Comparison of ENCODE assay signal across 18 cellular contexts in the genomic region with DNA sequence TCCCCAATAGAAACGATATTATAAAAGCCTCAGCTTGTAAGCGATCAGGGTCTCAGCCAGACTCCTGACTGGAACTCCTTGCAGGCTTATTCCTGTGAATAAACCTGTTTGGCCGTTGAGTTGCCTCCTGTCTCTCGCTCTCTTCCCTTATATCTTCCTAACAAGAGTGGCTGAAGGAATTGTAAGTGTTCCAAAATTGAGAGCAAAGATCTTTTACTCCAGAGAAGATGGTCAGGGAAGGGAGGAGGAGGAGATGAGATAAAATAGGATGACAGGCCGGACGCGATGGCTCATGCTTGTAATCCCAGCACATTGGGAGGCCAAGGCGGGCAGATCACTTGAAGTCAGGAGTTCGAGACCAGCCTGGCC. TPM values are rescaled to one million over a fixed set of nuclear protein-coding genes. Genes with fewer than 3 reads are reported as not detected.
DNase-seq lines count a peak whose midpoint lies in the region; ATAC-seq, FAIRE-seq and TF ChIP-seq lines count a peak whose summit lies in the region.
"Had no signal": no experiment of that assay in that cellular context is flagged by ENCODE, and none has a peak within 500 bp of the region (broad histone marks: within the 10 kb centered on the region; RNA-seq: fewer than 3 reads in every experiment).

No MANE protein-coding gene starts in this region.

- H4K5ac ChIP-seq in H1 (ENCODE audit: insufficient read length, low read depth, low read length): no peak overlapping the region

- ATAC-seq in activated CD4-positive, alpha-beta T cell treated with anti-CD3 and anti-CD28 coated beads for 36 hours: no peak
- ATAC-seq: GM12878, PC-3 had no signal

- H3K9ac ChIP-seq in MM.1S (ENCODE audit: low read length): no peak overlapping the region
- H3K9ac ChIP-seq in H1 (replicated peaks in 1 of 4; ENCODE audit: extremely low read depth in 1 of 4, low read depth in 3 of 4, low read length in 3 of 4): no peak overlapping the region

- CTCF ChIA-PET in activated CD4-positive, alpha-beta T cell treated with anti-CD3 and anti-CD28 coated beads for 36 hours (lab: Charles Lee): interaction anchor here (0.7 to 1.3 kb wide), 8 partner anchors 12 to 119 kb away, joined by 3 to 5 read pairs (median 3); partner anchors contain the start of gene VPS11
- CTCF ChIA-PET in H1 (lab: Charles Lee; ENCODE audit: partially characterized antibody): interaction anchor here (0.7 to 2.2 kb wide), 7 partner anchors 11 to 35 kb away, joined by 3 to 7 read pairs (median 4); partner anchors contain the start of gene HYOU1

- no peaks in the 10 kb centered on the region for H3K9me3 Mint-ChIP-seq in activated CD4-positive, alpha-beta T cell treated with anti-CD3 and anti-CD28 coated beads for 36 hours (ENCODE audit: low read depth)
- H3K9me3 Mint-ChIP-seq: CD8-positive, alpha-beta memory T cell had no signal

- H3K36me3 ChIP-seq in MM.1S (replicated peaks; ENCODE audit: insufficient read depth, low read length): no peaks in the 10 kb centered on the region
- H3K36me3 ChIP-seq in H1 (ENCODE audit: control insufficient read depth in 2 of 4, insufficient read depth in 4 of 4, low read length in 3 of 4): peaks cover 3 to 21% (median 4%) of the 10 kb centered on the region in 4 experiments; a peak in 7 of 8 replicates
- H3K36me3 ChIP-seq in osteoblast (ENCODE audit: insufficient read depth, low read length): no peaks in the 10 kb centered on the region

- peaks cover 7% of the 10 kb centered on the region; the same call in 1 of the 2 replicates for H3K23me2 ChIP-seq in H1 (ENCODE audit: low read depth, low read length)

- FAIRE-seq in H1 (lab: Jason Lieb, UNC): no peak
- no peak for FAIRE-seq in urothelium cell line (lab: Jason Lieb, UNC)
- FAIRE-seq: G401.6, GM12878 had no signal

- POLR2A ChIA-PET in activated CD4-positive, alpha-beta T cell treated with anti-CD3 and anti-CD28 coated beads for 36 hours (lab: Charles Lee): interaction anchor here (0.9 to 1.1 kb wide), 2 partner anchors 10 to 14 kb away, joined by 3 to 5 read pairs; partner anchors contain the start of gene RPS25
- POLR2A ChIA-PET in H1 (lab: Charles Lee; ENCODE audit: partially characterized antibody): interaction anchor here (0.9 to 9.7 kb wide), 7 partner anchors 10 to 64 kb away, joined by 3 to 224 read pairs (median 5); partner anchors contain the start of genes HYOU1, RPS25 and TRAPPC4

- H3K4me1 ChIP-seq in MM.1S (ENCODE audit: low read length): peaks cover 20% of the 10 kb centered on the region
- peaks cover 6 to 13% (median 10%) of the 10 kb centered on the region in 4 experiments for H3K4me1 ChIP-seq in H1 (replicated peaks in 1 of 4; ENCODE audit: control insufficient read depth in 3 of 4, insufficient read depth in 4 of 4, low read length in 3 of 4)
- peaks cover 10% of the 10 kb centered on the region for H3K4me1 ChIP-seq in osteoblast (ENCODE audit: insufficient read depth, low read length)

- H4K91ac ChIP-seq in H1 (replicated peaks; ENCODE audit: insufficient read length, low read length): no peak overlapping the region

- H3K27me3 ChIP-seq in MM.1S (replicated peaks; ENCODE audit: insufficient read depth, low read length): no peaks in the 10 kb centered on the region
- H3K27me3 ChIP-seq in H1 (replicated peaks in 1 of 4; ENCODE audit: control insufficient read depth in 3 of 4, extremely low read depth in 1 of 4, insufficient read depth in 3 of 4, low read length in 3 of 4): no peaks in the 10 kb centered on the region
- H3K27me3 ChIP-seq in osteoblast (ENCODE audit: insufficient read depth, low read length): no peaks in the 10 kb centered on the region

- TF ChIP-seq EP300 in H1 (IDR thresholded peaks at IDR 0.05; ENCODE audit: borderline replicate concordance in 1 of 2, low read depth in 2 of 2, low read length in 2 of 2): no peak

- no peak overlapping the region for H3K23ac ChIP-seq in H1 (ENCODE audit: insufficient read length)

- no peak overlapping the region for H2BK20ac ChIP-seq in H1 (ENCODE audit: low read length)

- peaks cover 10% of the 10 kb centered on the region; the same call in 1 of the 2 replicates for H3K79me1 ChIP-seq in H1 (ENCODE audit: low read depth, low read length)

- no peak overlapping the region for H2AK5ac ChIP-seq in H1 (ENCODE audit: low read depth, low read length)

- WGBS in H1 (ENCODE audit: extremely low coverage in 1 of 2, insufficient coverage in 1 of 2, insufficient read length in 1 of 2, insufficient replicate concordance in 2 of 2, low coverage in 1 of 2, low lambda C conversion rate in 2 of 2, missing lambda C conversion rate in 1 of 2), 2 experiments: 80% methylated on average over 9 of the region's 9 CpGs; no CpG with 5 or more reads in 1 of the 2 experiments

- peaks cover 19% of the 10 kb centered on the region for H3K4me1 Mint-ChIP-seq in activated CD4-positive, alpha-beta T cell treated with anti-CD3 and anti-CD28 coated beads for 36 hours

- H3K14ac ChIP-seq in H1 (ENCODE audit: insufficient read length): no peak overlapping the region

- H3K4ac ChIP-seq in H1 (replicated peaks; ENCODE audit: insufficient read length, low read depth, low read length): no peak overlapping the region

- H3K36me3 Mint-ChIP-seq in activated CD4-positive, alpha-beta T cell treated with anti-CD3 and anti-CD28 coated beads for 36 hours (ENCODE audit: low read depth): peaks cover 16% of the 10 kb centered on the region

- H3F3A ChIP-seq in MM.1S (ENCODE audit: insufficient read depth, low read length): peaks cover 15% of the 10 kb centered on the region

- no peaks in the 10 kb centered on the region for H4K20me1 ChIP-seq in MM.1S (ENCODE audit: insufficient read depth, low read length)
- H4K20me1 ChIP-seq in H1 (replicated peaks in 1 of 2; ENCODE audit: control insufficient read depth in 1 of 2, insufficient read depth in 2 of 2, low read length in 2 of 2): peaks cover under 1 to 13% of the 10 kb centered on the region in 2 experiments
- no peaks in the 10 kb centered on the region for H4K20me1 ChIP-seq in osteoblast (ENCODE audit: insufficient read depth, low read length)

- no peak for TF ChIP-seq RAD21 in H1 (IDR thresholded peaks at IDR 0.05 in 1 of 2, conservative IDR thresholded peaks at IDR 0.05 in 1 of 2; ENCODE audit: low read depth in 2 of 2, low read length in 2 of 2)

- H3K9me3 ChIP-seq in MM.1S (replicated peaks; ENCODE audit: insufficient read depth, low read length) (no peaks in the 10 kb centered on the region), H1 (ENCODE audit: insufficient read depth in 2 of 2, low read depth in 1 of 2, low read length in 1 of 2) (no peaks in the 10 kb centered on the region), osteoblast (ENCODE audit: low read depth, low read length) (no peaks in the 10 kb centered on the region)

- H2AFZ ChIP-seq in MM.1S (ENCODE audit: low read length) (peak overlapping the region; percentile 27; the same call in 1 of the 2 replicates), H1 (ENCODE audit: low read length) (0 out of 2 replicates have a peak overlapping the region, but pooled peaks have one; percentile 40), osteoblast (ENCODE audit: low read length) (peak overlapping the region; percentile 6)

- H2BK15ac ChIP-seq in H1 (ENCODE audit: low read length): no peak overlapping the region

- H2BK12ac ChIP-seq in H1 (ENCODE audit: low read depth, low read length): no peak overlapping the region

- H3K4me2 ChIP-seq in MM.1S (ENCODE audit: low read depth, low read length) (no peak overlapping the region), H1 (ENCODE audit: insufficient read depth in 1 of 2, low read depth in 2 of 2, low read length in 2 of 2) (no peak overlapping the region), osteoblast (ENCODE audit: insufficient read depth, low read length) (no peak overlapping the region)

- no peak overlapping the region for H3K18ac ChIP-seq in H1 (ENCODE audit: extremely low read depth, low read length)

- no peak for TF ChIP-seq POLR2A in H1 (IDR thresholded peaks at IDR 0.05; ENCODE audit: control extremely low read depth in 1 of 2, low read depth in 2 of 2, low read length in 2 of 2)

- no peaks in the 10 kb centered on the region for H3K9me2 ChIP-seq in MM.1S (replicated peaks; ENCODE audit: insufficient read depth, low read length)

- DNase-seq in activated CD4-positive, alpha-beta T cell treated with anti-CD3 and anti-CD28 coated beads for 36 hours: no peak
- no peak for DNase-seq in activated CD4-positive, alpha-beta T cell treated with anti-CD3 and anti-CD28 coated beads for 4 hours
- no peak for DNase-seq in MM.1S
- DNase-seq in H1 (ENCODE audit: low read depth in 1 of 2, low spot score in 2 of 2): no peak
- DNase-seq in osteoblast (ENCODE audit: insufficient read length, low spot score, missing footprints): no peak
- no peak for DNase-seq in globus pallidus (ENCODE audit: low spot score)
- no peak for DNase-seq in posterior vena cava (ENCODE audit: low spot score)
- no peak for DNase-seq in urothelium cell line (ENCODE audit: low spot score)
- DNase-seq: 8988T; CD8-positive, alpha-beta memory T cell; DMS79 treated with DMSO at 0.1 percent for 48 hours; NCI-H1105 treated with DMSO at 0.1 percent for 48 hours; NCI-H187 treated with DMSO at 0.1 percent for 48 hours; NCI-H2171; NCI-H446 treated with DMSO at 0.1 percent for 48 hours; PC-3 had no signal

- TF ChIP-seq CTCF in MM.1S (IDR thresholded peaks at IDR 0.05; ENCODE audit: low read length) (no peak), H1 (IDR thresholded peaks at IDR 0.05; ENCODE audit: control extremely low read depth in 1 of 3, insufficient read depth in 1 of 3, low read depth in 1 of 3, low read length in 3 of 3) (no peak), osteoblast (IDR thresholded peaks at IDR 0.05; ENCODE audit: extremely low read depth, low read depth, low read length) (no peak)

- H3K27me3 Mint-ChIP-seq in activated CD4-positive, alpha-beta T cell treated with anti-CD3 and anti-CD28 coated beads for 36 hours: no peaks in the 10 kb centered on the region
- H3K27me3 Mint-ChIP-seq: CD8-positive, alpha-beta memory T cell had no signal

- no peak overlapping the region for H2BK120ac ChIP-seq in H1 (replicated peaks; ENCODE audit: low read depth, low read length)

- H3K4me3 ChIP-seq in MM.1S (ENCODE audit: low read length) (no peak overlapping the region), H1 (ENCODE audit: extremely low read depth in 1 of 4, insufficient read depth in 2 of 4, low read depth in 3 of 4, low read length in 4 of 4) (no peak overlapping the region), osteoblast (ENCODE audit: insufficient read depth, low read length) (no peak overlapping the region)
- H3K4me3 ChIP-seq: GM12878 had no signal

- H3K27ac ChIP-seq in MM.1S (ENCODE audit: low read length) (no peak overlapping the region), H1 (ENCODE audit: low read depth, low read length) (no peak overlapping the region), osteoblast (ENCODE audit: low read depth, low read length) (no peak overlapping the region)

- H3K27ac Mint-ChIP-seq in activated CD4-positive, alpha-beta T cell treated with anti-CD3 and anti-CD28 coated beads for 36 hours: peak overlapping the region; percentile 6

- no peak overlapping the region for H2BK5ac ChIP-seq in H1 (ENCODE audit: low read depth, low read length)

- H3K4me3 Mint-ChIP-seq in activated CD4-positive, alpha-beta T cell treated with anti-CD3 and anti-CD28 coated beads for 36 hours: no peak overlapping the region

- intact Hi-C loops in activated CD4-positive, alpha-beta T cell treated with anti-CD3 and anti-CD28 coated beads for 36 hours (cut with DNase I, micrococcal nuclease): no loop called here
- intact Hi-C loops in posterior vena cava (cut with DNase I): no loop called here

- no peak overlapping the region for H3K56ac ChIP-seq in H1 (replicated peaks; ENCODE audit: insufficient read length, low read depth, low read length)

- H3K79me2 ChIP-seq in MM.1S (ENCODE audit: low read length) (peaks cover 38% of the 10 kb centered on the region), H1 (ENCODE audit: control insufficient read depth in 1 of 2, insufficient read depth in 2 of 2, low read length in 2 of 2) (peaks cover 0 to 19% of the 10 kb centered on the region in 2 experiments; a peak in 1 of 4 replicates), osteoblast (ENCODE audit: insufficient read depth, low read length) (no peaks in the 10 kb centered on the region)

- no peak overlapping the region for H4K8ac ChIP-seq in H1 (ENCODE audit: extremely low read depth, insufficient read depth, low read length)

RNA-seq across cellular contexts. Expression of gene SLC37A4, which starts 1.2 kb away (rescaled TPM):
- total RNA-seq in activated CD4-positive, alpha-beta T cell treated with anti-CD3 and anti-CD28 coated beads for 36 hours: 10 to 100 TPM; 26.2 to 36.2 TPM
- total RNA-seq in H1 (2021; fragmentation: NEBNext Ultra II Directional; extraction: Animal tissue kit (Norgen Biotek cat#: 25700)): 29.0 and 35.1 TPM in 2 replicates
- polyA plus RNA-seq in H1 (2011; rRNA removed): 91.9 and 101 TPM in 2 replicates
- 79.2 TPM for polyA plus RNA-seq in H1 (2011; cell fraction: cytosol; rRNA removed)
- polyA plus RNA-seq in H1 (2011; cell fraction: nucleus; rRNA removed): 241 TPM
- polyA plus RNA-seq in H1 (2012, experiment 1 of 2): 35.6 to 53.5 TPM (median 49.8 TPM) in 4 replicates
- 53.6 TPM for polyA plus RNA-seq in H1 (2012, experiment 2 of 2)
- polyA plus RNA-seq in H1 (2013, experiment 1 of 2): 44.1 TPM
- 43.1 TPM for polyA plus RNA-seq in H1 (2013, experiment 2 of 2)
- 60.9 and 63.3 TPM in 2 replicates for polyA minus RNA-seq in H1 (2011; rRNA and poly(A)+ RNA removed)
- polyA minus RNA-seq in H1 (2011; cell fraction: cytosol; rRNA and poly(A)+ RNA removed): 23.0 TPM
- 45.7 TPM for polyA minus RNA-seq in H1 (2011; cell fraction: nucleus; rRNA and poly(A)+ RNA removed)
- total RNA-seq in osteoblast (13.0 and 14.8 TPM in 2 replicates), posterior vena cava (1 to 10 TPM; 6.0 to 7.8 TPM)

RNA-seq across cellular contexts. Expression of gene TRAPPC4, which starts 13.3 kb away (rescaled TPM):
- 10 to 100 TPM; 62.2 to 81.9 TPM for total RNA-seq in activated CD4-positive, alpha-beta T cell treated with anti-CD3 and anti-CD28 coated beads for 36 hours
- 88.6 and 94.3 TPM in 2 replicates for total RNA-seq in H1 (2021; fragmentation: NEBNext Ultra II Directional; extraction: Animal tissue kit (Norgen Biotek cat#: 25700))
- 223 and 240 TPM in 2 replicates for polyA plus RNA-seq in H1 (2011; rRNA removed)
- polyA plus RNA-seq in H1 (2011; cell fraction: cytosol; rRNA removed): 245 TPM
- polyA plus RNA-seq in H1 (2011; cell fraction: nucleus; rRNA removed): 104 TPM
- polyA plus RNA-seq in H1 (2012, experiment 1 of 2): 108 to 134 TPM (median 120 TPM) in 4 replicates
- 19.3 TPM for polyA plus RNA-seq in H1 (2012, experiment 2 of 2)
- polyA plus RNA-seq in H1 (2013, experiment 1 of 2): 86.2 TPM
- 95.7 TPM for polyA plus RNA-seq in H1 (2013, experiment 2 of 2)
- polyA minus RNA-seq in H1 (2011; rRNA and poly(A)+ RNA removed): 100 and 133 TPM in 2 replicates
- 26.9 TPM for polyA minus RNA-seq in H1 (2011; cell fraction: cytosol; rRNA and poly(A)+ RNA removed)
- 47.6 TPM for polyA minus RNA-seq in H1 (2011; cell fraction: nucleus; rRNA and poly(A)+ RNA removed)
- total RNA-seq in osteoblast (42.3 and 48.0 TPM in 2 replicates), posterior vena cava (10 to 100 TPM; 45.4 to 49.9 TPM)

RNA-seq across cellular contexts. Expression of gene RPS25, which starts 13.8 kb away (rescaled TPM):
- 1,000 to 10,000 TPM; 1,590 to 1,820 TPM for total RNA-seq in activated CD4-positive, alpha-beta T cell treated with anti-CD3 and anti-CD28 coated beads for 36 hours
- 1,525 and 1,551 TPM in 2 replicates for total RNA-seq in H1 (2021; fragmentation: NEBNext Ultra II Directional; extraction: Animal tissue kit (Norgen Biotek cat#: 25700))
- 949 and 1,643 TPM in 2 replicates for polyA plus RNA-seq in H1 (2011; rRNA removed)
- polyA plus RNA-seq in H1 (2011; cell fraction: cytosol; rRNA removed): 2,605 TPM
- 229 TPM for polyA plus RNA-seq in H1 (2011; cell fraction: nucleus; rRNA removed)
- 1,158 to 2,090 TPM (median 1,347 TPM) in 4 replicates for polyA plus RNA-seq in H1 (2012, experiment 1 of 2)
- polyA plus RNA-seq in H1 (2012, experiment 2 of 2): 3,124 TPM
- 3,101 TPM for polyA plus RNA-seq in H1 (2013, experiment 1 of 2)
- 3,045 TPM for polyA plus RNA-seq in H1 (2013, experiment 2 of 2)
- 94.4 and 132 TPM in 2 replicates for polyA minus RNA-seq in H1 (2011; rRNA and poly(A)+ RNA removed)
- 544 TPM for polyA minus RNA-seq in H1 (2011; cell fraction: cytosol; rRNA and poly(A)+ RNA removed)
- polyA minus RNA-seq in H1 (2011; cell fraction: nucleus; rRNA and poly(A)+ RNA removed): 151 TPM
- total RNA-seq in osteoblast (1,078 and 1,259 TPM in 2 replicates), posterior vena cava (100 to 1,000 TPM; 741 to 816 TPM)

RNA-seq across cellular contexts. Expression of gene HYOU1, which starts 25.1 kb away (rescaled TPM):
- total RNA-seq in activated CD4-positive, alpha-beta T cell treated with anti-CD3 and anti-CD28 coated beads for 36 hours: 100 to 1,000 TPM; 104 to 114 TPM
- total RNA-seq in H1 (2021; fragmentation: NEBNext Ultra II Directional; extraction: Animal tissue kit (Norgen Biotek cat#: 25700)): 293 and 295 TPM in 2 replicates
- 229 and 239 TPM in 2 replicates for polyA plus RNA-seq in H1 (2011; rRNA removed)
- 202 TPM for polyA plus RNA-seq in H1 (2011; cell fraction: cytosol; rRNA removed)
- polyA plus RNA-seq in H1 (2011; cell fraction: nucleus; rRNA removed): 288 TPM
- 173 to 236 TPM (median 223 TPM) in 4 replicates for polyA plus RNA-seq in H1 (2012, experiment 1 of 2)
- 152 TPM for polyA plus RNA-seq in H1 (2012, experiment 2 of 2)
- polyA plus RNA-seq in H1 (2013, experiment 1 of 2): 284 TPM
- 265 TPM for polyA plus RNA-seq in H1 (2013, experiment 2 of 2)
- polyA minus RNA-seq in H1 (2011; rRNA and poly(A)+ RNA removed): 323 and 367 TPM in 2 replicates
- polyA minus RNA-seq in H1 (2011; cell fraction: cytosol; rRNA and poly(A)+ RNA removed): 136 TPM
- polyA minus RNA-seq in H1 (2011; cell fraction: nucleus; rRNA and poly(A)+ RNA removed): 90.0 TPM
- 94.9 and 117 TPM in 2 replicates for total RNA-seq in osteoblast
- 100 to 1,000 TPM; 110 to 128 TPM for total RNA-seq in posterior vena cava

RNA-seq across cellular contexts. Expression of gene CENATAC, which starts 34.0 kb away (rescaled TPM):
- 10 to 100 TPM; 23.7 to 26.2 TPM for total RNA-seq in activated CD4-positive, alpha-beta T cell treated with anti-CD3 and anti-CD28 coated beads for 36 hours
- total RNA-seq in H1 (2021; fragmentation: NEBNext Ultra II Directional; extraction: Animal tissue kit (Norgen Biotek cat#: 25700)): 33.1 and 36.4 TPM in 2 replicates
- polyA plus RNA-seq in H1 (2011; rRNA removed): 20.1 and 22.7 TPM in 2 replicates
- polyA plus RNA-seq in H1 (2011; cell fraction: cytosol; rRNA removed): 27.0 TPM
- polyA plus RNA-seq in H1 (2011; cell fraction: nucleus; rRNA removed): 33.9 TPM
- 31.1 to 37.2 TPM (median 35.4 TPM) in 4 replicates for polyA plus RNA-seq in H1 (2012, experiment 1 of 2)
- polyA plus RNA-seq in H1 (2012, experiment 2 of 2): 15.7 TPM
- 41.8 TPM for polyA plus RNA-seq in H1 (2013, experiment 1 of 2)
- polyA plus RNA-seq in H1 (2013, experiment 2 of 2): 33.2 TPM
- 29.4 and 32.4 TPM in 2 replicates for polyA minus RNA-seq in H1 (2011; rRNA and poly(A)+ RNA removed)
- polyA minus RNA-seq in H1 (2011; cell fraction: cytosol; rRNA and poly(A)+ RNA removed): 18.3 TPM
- polyA minus RNA-seq in H1 (2011; cell fraction: nucleus; rRNA and poly(A)+ RNA removed): 50.4 TPM
- total RNA-seq in osteoblast (37.6 and 37.7 TPM in 2 replicates), posterior vena cava (10 to 100 TPM; 27.8 TPM)
